20 cellular contexts compared by ENCODE assay signal in the genomic region with DNA sequence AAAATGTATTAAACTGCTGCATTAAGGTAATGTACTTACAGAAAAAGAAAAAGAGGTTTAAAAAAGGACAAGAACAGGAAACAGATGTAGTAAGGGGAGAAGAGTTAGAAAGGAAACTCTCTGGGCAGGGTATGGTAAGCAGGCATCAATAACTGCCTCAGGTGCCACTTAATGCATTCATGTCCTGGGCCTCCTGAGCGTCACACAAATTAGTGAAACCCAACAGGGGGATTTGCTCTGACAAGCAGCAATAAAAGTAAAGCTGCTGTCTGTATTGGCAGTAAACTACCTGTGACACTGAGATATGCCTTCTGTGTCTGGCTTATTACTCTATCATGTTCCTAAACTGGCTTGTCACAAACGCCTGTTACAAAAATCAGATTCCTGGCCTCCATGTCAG. TPM values are rescaled to one million over a fixed set of nuclear protein-coding genes. Genes with fewer than 3 reads are reported as not detected.
A peak's percentile ranks its signal among the peaks of the same experiment; 100 is the strongest.
DNase-seq lines count a peak whose midpoint lies in the region; ATAC-seq, FAIRE-seq and TF ChIP-seq lines count a peak whose summit lies in the region.
"Had no signal": no experiment of that assay in that cellular context is flagged by ENCODE, and none has a peak within 500 bp of the region (broad histone marks: within the 10 kb centered on the region; RNA-seq: fewer than 3 reads in every experiment).

No MANE protein-coding gene starts in this region.

- H3K79me1 ChIP-seq in mesendoderm (ENCODE audit: low read length) = no peaks in the 10 kb centered on the region

- no peak overlapping the region for H4K5ac ChIP-seq in mesendoderm (ENCODE audit: low read length)

- H3K27me3 ChIP-seq in SK-N-SH (ENCODE audit: insufficient read depth) = no peaks in the 10 kb centered on the region
- no peaks in the 10 kb centered on the region for H3K27me3 ChIP-seq in CD8-positive, alpha-beta memory T cell (ENCODE audit: insufficient read depth, low read length, poor library complexity, severe bottlenecking)
- no peaks in the 10 kb centered on the region for H3K27me3 ChIP-seq in adipocyte (replicated peaks; ENCODE audit: control insufficient read depth, insufficient read depth, low read length)
- no peaks in the 10 kb centered on the region for H3K27me3 ChIP-seq in mesendoderm (ENCODE audit: insufficient read depth, low read length, poor library complexity)
- H3K27me3 ChIP-seq in CD4-positive, alpha-beta memory T cell (ENCODE audit: insufficient read depth, low read length) = no peaks in the 10 kb centered on the region
- H3K27me3 ChIP-seq: ascending aorta, esophagus squamous epithelium, suprapubic skin had no signal

- no peak overlapping the region for H3K56ac ChIP-seq in mesendoderm (ENCODE audit: low read length)

- H3K79me2 ChIP-seq in SK-N-SH (ENCODE audit: insufficient read depth) (peaks cover 48% of the 10 kb centered on the region), mesendoderm (ENCODE audit: control insufficient read depth, insufficient read depth, low read length) (no peaks in the 10 kb centered on the region)

- H3K4me2 ChIP-seq in SK-N-SH = no peak overlapping the region
- H3K4me2 ChIP-seq in mesendoderm (ENCODE audit: low read length) = no peak overlapping the region

- no peak overlapping the region for H2BK15ac ChIP-seq in mesendoderm (replicated peaks; ENCODE audit: low read depth)

- H3K4me1 Mint-ChIP-seq in CD8-positive, alpha-beta memory T cell = peaks cover 14 to 21% (median 16%) of the 10 kb centered on the region in 3 donors
- peaks cover 12 to 22% (median 17%) of the 10 kb centered on the region in 4 donors for H3K4me1 Mint-ChIP-seq in CD4-positive, alpha-beta memory T cell

- H3K27me3 Mint-ChIP-seq in CD8-positive, alpha-beta memory T cell = peaks cover 0 to 3% of the 10 kb centered on the region in 2 donors
- no peaks in the 10 kb centered on the region for H3K27me3 Mint-ChIP-seq in CD4-positive, alpha-beta memory T cell
- H3K27me3 Mint-ChIP-seq: activated naive CD4-positive, alpha-beta T cell treated with anti-CD3 and anti-CD28 coated beads, Interleukin-2, amount 10 ng/mL, durations not matched to agents 7 days and 5 days; activated T-cell treated with anti-CD3 and anti-CD28 coated beads, Interleukin-2, amount 50 U/mL, for 24 hours; IgD-negative memory B cell had no signal

- no peak overlapping the region for H2AK5ac ChIP-seq in mesendoderm (ENCODE audit: low read length)

- no peak for DNase-seq in SK-N-SH
- no peak for DNase-seq in CD8-positive, alpha-beta memory T cell
- no peak for DNase-seq in adipocyte (ENCODE audit: low read depth)
- no peak for DNase-seq in mesendoderm
- DNase-seq in C1 segment of cervical spinal cord (lab: John Stamatoyannopoulos, UW) = no peak
- no peak for DNase-seq in HTR-8/SVneo (ENCODE audit: insufficient read length, low spot score)
- no peak for DNase-seq in CD4-positive, alpha-beta memory T cell
- DNase-seq: activated naive CD4-positive, alpha-beta T cell treated with anti-CD3 and anti-CD28 coated beads, Interleukin-2, amount 10 ng/mL, durations not matched to agents 7 days and 5 days; activated T-cell treated with anti-CD3 and anti-CD28 coated beads, Interleukin-2, amount 50 U/mL, for 24 hours; cerebellar nuclear complex; effector CD4-positive, alpha-beta T cell; esophagus squamous epithelium; MV-4-11; NCI-H187 treated with DMSO at 0.1 percent for 48 hours; NK-92 treated with Interleukin-12 subunit alpha and Interleukin-12 subunit beta, amount 100 ng/mL, for 24 hours had no signal

- H2AFZ ChIP-seq in SK-N-SH (ENCODE audit: low read depth) = no peak overlapping the region; the same call in 1 of the 2 replicates

- H3K18ac ChIP-seq in mesendoderm (ENCODE audit: low read length) = no peak overlapping the region

- no peaks in the 10 kb centered on the region for H3K36me3 ChIP-seq in SK-N-SH (replicated peaks in 1 of 2; ENCODE audit: control insufficient read depth in 1 of 2, insufficient read depth in 2 of 2, low read length in 1 of 2)
- no peaks in the 10 kb centered on the region for H3K36me3 ChIP-seq in CD8-positive, alpha-beta memory T cell (ENCODE audit: insufficient read depth, low read length)
- no peaks in the 10 kb centered on the region for H3K36me3 ChIP-seq in adipocyte (ENCODE audit: control insufficient read depth, insufficient read depth, low read length, severe bottlenecking)
- H3K36me3 ChIP-seq in mesendoderm (ENCODE audit: control insufficient read depth, insufficient read depth, low read length) = no peaks in the 10 kb centered on the region
- H3K36me3 ChIP-seq in CD4-positive, alpha-beta memory T cell (ENCODE audit: insufficient read depth, low read length) = no peaks in the 10 kb centered on the region
- H3K36me3 ChIP-seq: ascending aorta, esophagus squamous epithelium, suprapubic skin had no signal

- H4K20me1 ChIP-seq in SK-N-SH (ENCODE audit: insufficient read depth) = no peaks in the 10 kb centered on the region

- H3K27ac ChIP-seq in SK-N-SH (ENCODE audit: low read depth in 2 of 2, low read length in 1 of 2) = peak overlapping the region; percentile 93 to 97
- no peak overlapping the region for H3K27ac ChIP-seq in CD8-positive, alpha-beta memory T cell (ENCODE audit: low read depth, low read length)
- no peak overlapping the region for H3K27ac ChIP-seq in mesendoderm (ENCODE audit: low read depth, low read length)
- no peak overlapping the region for H3K27ac ChIP-seq in CD4-positive, alpha-beta memory T cell (ENCODE audit: low read depth, low read length)
- H3K27ac ChIP-seq: suprapubic skin had no signal

- intact Hi-C loops in CD4-positive, alpha-beta memory T cell (cut with micrococcal nuclease) = loop anchor here (5.0 kb wide), 1 partner anchor 179 kb away; no protein-coding TSS in a partner anchor

- no peak overlapping the region for H4K8ac ChIP-seq in mesendoderm (ENCODE audit: low read depth, low read length)

- H3K9me3 ChIP-seq in SK-N-SH = no peaks in the 10 kb centered on the region
- H3K9me3 ChIP-seq in CD8-positive, alpha-beta memory T cell (ENCODE audit: low read length) = no peaks in the 10 kb centered on the region
- H3K9me3 ChIP-seq in adipocyte (ENCODE audit: control insufficient read depth, low read length) = no peaks in the 10 kb centered on the region
- H3K9me3 ChIP-seq in CD4-positive, alpha-beta memory T cell (ENCODE audit: control insufficient read depth in 1 of 2, low read length in 2 of 2) = no peaks in the 10 kb centered on the region
- H3K9me3 ChIP-seq: ascending aorta, esophagus squamous epithelium, suprapubic skin had no signal

- H3K9ac ChIP-seq in SK-N-SH (peak overlapping the region; percentile 94; the same call in 1 of the 2 replicates), adipocyte (ENCODE audit: low read length) (peak overlapping the region; percentile 94), mesendoderm (ENCODE audit: low read length) (no peak overlapping the region)

- H3K23ac ChIP-seq in mesendoderm (ENCODE audit: low read length) = no peak overlapping the region

- WGBS in SK-N-SH (ENCODE audit: low lambda C conversion rate) = 83% methylated on average over 2 of the region's 2 CpGs
- WGBS in mesendoderm (ENCODE audit: extremely low coverage, insufficient coverage, low lambda C conversion rate) = no CpG with 5 or more reads among the region's 2 CpGs

- H2BK5ac ChIP-seq in mesendoderm (ENCODE audit: low read length) = no peak overlapping the region

- H3K4me1 ChIP-seq in SK-N-SH (ENCODE audit: control insufficient read depth in 1 of 2, insufficient read depth in 2 of 2, low read depth in 1 of 2, low read length in 1 of 2) (peaks cover 23 to 45% of the 10 kb centered on the region in 2 experiments), adipocyte (ENCODE audit: control insufficient read depth, insufficient read depth, low read length) (peaks cover 56% of the 10 kb centered on the region), mesendoderm (ENCODE audit: control insufficient read depth, low read depth, low read length) (peaks cover 2% of the 10 kb centered on the region)
- peaks cover 24% of the 10 kb centered on the region for H3K4me1 ChIP-seq in CD8-positive, alpha-beta memory T cell (ENCODE audit: insufficient read depth, low read length)
- peaks cover 24% of the 10 kb centered on the region for H3K4me1 ChIP-seq in CD4-positive, alpha-beta memory T cell (ENCODE audit: insufficient read depth, low read length)

- no peak for FAIRE-seq in HTR-8/SVneo (lab: Jason Lieb, UNC)
- FAIRE-seq: GM19239 had no signal

- no peak overlapping the region for H2BK120ac ChIP-seq in mesendoderm (ENCODE audit: low read depth, low read length)

- peaks cover 50% of the 10 kb centered on the region for H3F3A ChIP-seq in SK-N-SH (replicated peaks; ENCODE audit: insufficient read depth)

- H3K9me2 ChIP-seq in SK-N-SH = no peaks in the 10 kb centered on the region

- H3K27ac Mint-ChIP-seq in CD8-positive, alpha-beta memory T cell = no peak overlapping the region
- H3K27ac Mint-ChIP-seq in CD4-positive, alpha-beta memory T cell = peak overlapping the region in 2 of 7 donors; percentile 20 to 42
- H3K27ac Mint-ChIP-seq: activated naive CD4-positive, alpha-beta T cell treated with anti-CD3 and anti-CD28 coated beads, Interleukin-2, amount 10 ng/mL, durations not matched to agents 7 days and 5 days; activated T-cell treated with anti-CD3 and anti-CD28 coated beads, Interleukin-2, amount 50 U/mL, for 24 hours; IgD-negative memory B cell had no signal

- no peaks in the 10 kb centered on the region for H3K36me3 Mint-ChIP-seq in CD8-positive, alpha-beta memory T cell
- H3K36me3 Mint-ChIP-seq in CD4-positive, alpha-beta memory T cell = peaks cover 0 to 4% of the 10 kb centered on the region in 2 donors
- H3K36me3 Mint-ChIP-seq: activated naive CD4-positive, alpha-beta T cell treated with anti-CD3 and anti-CD28 coated beads, Interleukin-2, amount 10 ng/mL, durations not matched to agents 7 days and 5 days; IgD-negative memory B cell had no signal

- POLR2A ChIA-PET in SK-N-SH (lab: Yijun Ruan, JAX) = interaction anchor here (0.6 to 1.6 kb wide), 7 partner anchors 105 to 577 kb away, joined by 3 to 5 read pairs (median 4); no protein-coding TSS in a partner anchor
- POLR2A ChIA-PET in CD8-positive, alpha-beta memory T cell (lab: Charles Lee) = interaction anchor here (1.6 kb wide), 1 partner anchor 133 kb away, joined by 7 read pairs; the partner anchor contains the start of gene MCM3
- POLR2A ChIA-PET in CD4-positive, alpha-beta memory T cell (lab: Charles Lee; ENCODE audit: partially characterized antibody) = interaction anchor here (0.8 to 4.4 kb wide), 9 partner anchors 11 to 244 kb away, joined by 3 to 37 read pairs (median 9); partner anchors contain the start of genes MCM3, PAQR8 and TRAM2

- CTCF ChIA-PET in SK-N-SH (lab: Yijun Ruan, JAX) = interaction anchor here (0.6 to 6.2 kb wide), 15 partner anchors 15 to 246 kb away, joined by 3 to 94 read pairs (median 5); partner anchors contain the start of gene TRAM2
- CTCF ChIA-PET in CD8-positive, alpha-beta memory T cell (lab: Charles Lee) = interaction anchor here (0.8 to 5.7 kb wide), 11 partner anchors 17 to 244 kb away, joined by 3 to 40 read pairs (median 4); partner anchors contain the start of gene MCM3
- CTCF ChIA-PET in CD4-positive, alpha-beta memory T cell (lab: Charles Lee; ENCODE audit: partially characterized antibody) = interaction anchor here (0.6 to 8.4 kb wide), 16 partner anchors 10 to 355 kb away, joined by 3 to 99 read pairs (median 6); partner anchors contain the start of genes MCM3 and PAQR8

- no peak for TF ChIP-seq CTCF in SK-N-SH (IDR thresholded peaks at IDR 0.05)

- H3K4me3 ChIP-seq in SK-N-SH (ENCODE audit: low read depth in 2 of 2, low read length in 1 of 2) (no peak overlapping the region), adipocyte (ENCODE audit: low read length) (no peak overlapping the region), mesendoderm (ENCODE audit: low read length) (no peak overlapping the region)
- H3K4me3 ChIP-seq in CD8-positive, alpha-beta memory T cell (ENCODE audit: low read length) = no peak overlapping the region
- no peak overlapping the region for H3K4me3 ChIP-seq in CD4-positive, alpha-beta memory T cell (ENCODE audit: low read length in 2 of 2)

- no peak for TF ChIP-seq RAD21 in SK-N-SH (IDR thresholded peaks at IDR 0.05; ENCODE audit: low read length)

- H3K9me3 Mint-ChIP-seq in CD8-positive, alpha-beta memory T cell = no peaks in the 10 kb centered on the region
- H3K9me3 Mint-ChIP-seq in CD4-positive, alpha-beta memory T cell = peaks cover 0 to 3% (median 0%) of the 10 kb centered on the region in 8 donors
- H3K9me3 Mint-ChIP-seq: activated naive CD4-positive, alpha-beta T cell treated with anti-CD3 and anti-CD28 coated beads, Interleukin-2, amount 10 ng/mL, durations not matched to agents 7 days and 5 days; activated T-cell treated with anti-CD3 and anti-CD28 coated beads, Interleukin-2, amount 50 U/mL, for 24 hours; IgD-negative memory B cell had no signal

- H3K4me3 Mint-ChIP-seq in CD8-positive, alpha-beta memory T cell = peak overlapping the region in 5 of 7 donors; percentile 28 to 48 (median 40)
- H3K4me3 Mint-ChIP-seq in CD4-positive, alpha-beta memory T cell = peak overlapping the region in 2 of 8 donors; percentile 29 to 41
- H3K4me3 Mint-ChIP-seq: activated naive CD4-positive, alpha-beta T cell treated with anti-CD3 and anti-CD28 coated beads, Interleukin-2, amount 10 ng/mL, durations not matched to agents 7 days and 5 days; activated T-cell treated with anti-CD3 and anti-CD28 coated beads, Interleukin-2, amount 50 U/mL, for 24 hours had no signal

- ATAC-seq in SK-N-SH treated with all-trans-retinoic acid at 6 μM for 48 hours = no peak

- peak overlapping the region; percentile 90 for H3K4ac ChIP-seq in mesendoderm (ENCODE audit: low read depth, low read length)

- peak in 1 of 2 experiments; percentile 12; a peak in 1 of 4 replicates for TF ChIP-seq EP300 in SK-N-SH (IDR thresholded peaks at IDR 0.05; ENCODE audit: borderline replicate concordance in 1 of 2, low read depth in 1 of 2, low read length in 1 of 2)

RNA-seq across cellular contexts. Expression of gene EFHC1, which starts 1.5 kb away (rescaled TPM):
- polyA plus RNA-seq in SK-N-SH (2012; rRNA removed) = 39.4 and 54.3 TPM in 2 replicates
- 20.2 and 22.6 TPM in 2 replicates for polyA plus RNA-seq in SK-N-SH (2012; cell fraction: cytosol; rRNA removed)
- polyA plus RNA-seq in SK-N-SH (2012; cell fraction: nucleus; rRNA removed) = 204 and 279 TPM in 2 replicates
- total RNA-seq in CD8-positive, alpha-beta memory T cell = 1 to 10 TPM; 2.6 to 5.1 TPM
- polyA plus RNA-seq in CD8-positive, alpha-beta memory T cell = 1.9 TPM
- polyA plus RNA-seq in mesendoderm (2013, experiment 1 of 2) = 7.6 TPM
- 7.2 TPM for polyA plus RNA-seq in mesendoderm (2013, experiment 2 of 2)
- total RNA-seq in CD4-positive, alpha-beta memory T cell = 10 to 100 TPM in 1 of 2 experiments, 1 to 10 TPM in 1; 6.4 to 10.4 TPM
- polyA plus RNA-seq in CD4-positive, alpha-beta memory T cell = 1 to 10 TPM; 1.5 to 1.8 TPM

RNA-seq across cellular contexts. Expression of gene PAQR8, which starts 56.7 kb away (rescaled TPM):
- 2.3 and 2.4 TPM in 2 replicates for polyA plus RNA-seq in SK-N-SH (2012; rRNA removed)
- 2.2 and 3.1 TPM in 2 replicates for polyA plus RNA-seq in SK-N-SH (2012; cell fraction: cytosol; rRNA removed)
- polyA plus RNA-seq in SK-N-SH (2012; cell fraction: nucleus; rRNA removed) = 0.55 and 0.86 TPM in 2 replicates
- 10 to 100 TPM; 10.2 to 11.7 TPM for total RNA-seq in CD8-positive, alpha-beta memory T cell
- polyA plus RNA-seq in CD8-positive, alpha-beta memory T cell = 17.9 TPM
- polyA plus RNA-seq in mesendoderm (2013, experiment 1 of 2) = 2.7 TPM
- 2.6 TPM for polyA plus RNA-seq in mesendoderm (2013, experiment 2 of 2)
- 10 to 100 TPM; 36.4 to 40.9 TPM for total RNA-seq in CD4-positive, alpha-beta memory T cell
- polyA plus RNA-seq in CD4-positive, alpha-beta memory T cell = 10 to 100 TPM; 14.5 to 30.3 TPM

Comparison
In these comparisons a context has a peak if more than half of its experiments do, and no peak if none do; other contexts are left out.
1. H3K27ac ChIP-seq: peak in SK-N-SH (2 of 2); none in CD8-positive, alpha-beta memory T cell (single experiment), mesendoderm (single experiment) and CD4-positive, alpha-beta memory T cell (single experiment).